Comparison of ENCODE assay signal across 8 cellular contexts in genomic region chr17:68237369-68238172, GRCh38. TPM values are rescaled to one million over a fixed set of nuclear protein-coding genes. Genes with fewer than 3 reads are reported as not detected.
DNase-seq lines count a peak whose midpoint lies in the region; ATAC-seq, FAIRE-seq and TF ChIP-seq lines count a peak whose summit lies in the region.
"Not testable (repeated sequence)": the region's sequence is repeated elsewhere in the genome, so short reads cannot be mapped to it uniquely, and the experiment has no call there.

No MANE protein-coding gene starts in this region.

- peak overlapping the region; percentile 67 for H3K4me3 ChIP-seq in MM.1S (ENCODE audit: low read length)
- H3K4me3 ChIP-seq in GM12878: peak overlapping the region; percentile 61
- not testable (repeated sequence) for H3K4me3 ChIP-seq in lung

- POLR2A ChIA-PET in activated B cell treated with CpG ODN at 0.5 μM for 24 hours (lab: Charles Lee) (interaction anchor here (0.6 to 8.4 kb wide), 24 partner anchors 9 to 220 kb away, joined by 3 to 285 read pairs (median 7); partner anchors contain the start of genes AMZ2, ARSG and SLC16A6), GM12878 (lab: Charles Lee) (interaction anchor here (0.6 to 5.5 kb wide), 9 partner anchors 11 to 222 kb away, joined by 3 to 66 read pairs (median 6); partner anchors contain the start of genes AMZ2 and WIPI1)

- H3K4me3 Mint-ChIP-seq in activated B cell treated with CpG ODN at 0.5 μM for 24 hours: peak overlapping the region; percentile 79

- peak; percentile 70 for ATAC-seq in GM19397 (IDR thresholded peaks at IDR 0.05; ENCODE audit: unreplicated experiment)
- ATAC-seq in HG02970 (IDR thresholded peaks at IDR 0.05; ENCODE audit: low FRiP score, unreplicated experiment): peak; percentile 68
- peak; percentile 82 for ATAC-seq in activated B cell treated with CpG ODN at 0.5 μM for 24 hours (ENCODE audit: low read depth)
- ATAC-seq in GM12878: peak; percentile 83
- ATAC-seq in lung (ENCODE audit: insufficient read depth, low FRiP score): peak; percentile 62

- RAD21 ChIA-PET in GM12878 (lab: Charles Lee; ENCODE audit: unreplicated experiment): interaction anchor here (0.8 to 4.0 kb wide), 12 partner anchors 11 to 590 kb away, joined by 3 to 46 read pairs (median 8); partner anchors contain the start of genes AMZ2, SLC16A6 and WIPI1

- CTCF ChIA-PET in activated B cell treated with CpG ODN at 0.5 μM for 24 hours (lab: Charles Lee) (interaction anchor here (1.2 to 2.4 kb wide), 5 partner anchors 10 to 54 kb away, joined by 3 to 16 read pairs (median 10); partner anchors contain the start of genes AMZ2 and ARSG), GM12878 (lab: Yijun Ruan, JAX) (interaction anchor here (0.7 to 5.1 kb wide), 11 partner anchors 11 to 225 kb away, joined by 3 to 32 read pairs (median 5); partner anchors contain the start of gene AMZ2)

- H3K4me1 ChIP-seq in MM.1S (ENCODE audit: low read length): peaks cover 41% of the 10 kb centered on the region
- peaks cover 41% of the 10 kb centered on the region for H3K4me1 ChIP-seq in GM12878 (ENCODE audit: control insufficient read depth, insufficient read depth, low read length)
- H3K4me1 ChIP-seq in lung (ENCODE audit: control insufficient read depth in 2 of 2, insufficient read depth in 2 of 2, low read length in 2 of 2): not testable (repeated sequence)

- peak; percentile 95 for FAIRE-seq in GM12878 (lab: Jason Lieb, UNC)

- DNase-seq in MM.1S (peak; percentile 91), activated B cell treated with CpG ODN at 0.5 μM for 24 hours (peak; percentile 67), GM12878 (ENCODE audit: low read depth, low spot score) (peak; percentile 88), substantia nigra (lab: John Stamatoyannopoulos, UW) (peak in 4 of 49 donors; percentile 20 to 35 (median 29))
- not testable (repeated sequence) for DNase-seq in lung (ENCODE audit: low spot score)

- SMC1A ChIA-PET in GM12878 (lab: Charles Lee; ENCODE audit: uncharacterized antibody, unreplicated experiment): interaction anchor here (0.8 to 4.2 kb wide), 16 partner anchors 10 to 260 kb away, joined by 3 to 59 read pairs (median 6); partner anchors contain the start of genes AMZ2 and WIPI1

- H3K27me3 Mint-ChIP-seq in activated B cell treated with CpG ODN at 0.5 μM for 24 hours: not testable (repeated sequence)

- H3K79me2 ChIP-seq in MM.1S (ENCODE audit: low read length); GM12878 (ENCODE audit: control insufficient read depth, insufficient read depth, low read length): not testable (repeated sequence)

- H3K9me3 ChIP-seq in MM.1S (replicated peaks; ENCODE audit: insufficient read depth, low read length); GM12878 (replicated peaks; ENCODE audit: control insufficient read depth, insufficient read depth, low read length); lung (ENCODE audit: control insufficient read depth in 2 of 2, insufficient read depth in 1 of 2, low read length in 1 of 2): not testable (repeated sequence)

- not testable (repeated sequence) for H3K9me3 Mint-ChIP-seq in activated B cell treated with CpG ODN at 0.5 μM for 24 hours

- peak; percentile 86 to 94; a peak in 3 of 4 replicates for TF ChIP-seq EP300 in GM12878 (IDR thresholded peaks at IDR 0.05; ENCODE audit: borderline replicate concordance in 1 of 2, control insufficient read depth in 1 of 2, low read depth in 2 of 2, low read length in 2 of 2)

- H3K4me2 ChIP-seq in MM.1S (ENCODE audit: low read depth, low read length) (peak overlapping the region; percentile 94), GM12878 (ENCODE audit: control insufficient read depth, insufficient read depth) (peak overlapping the region; percentile 94)

- H3K27me3 ChIP-seq in MM.1S (replicated peaks; ENCODE audit: insufficient read depth, low read length); GM12878 (replicated peaks in 1 of 2; ENCODE audit: control insufficient read depth in 2 of 2, insufficient read depth in 2 of 2, low read length in 1 of 2); lung (ENCODE audit: control insufficient read depth, insufficient read depth): not testable (repeated sequence)

- H3K9ac ChIP-seq in MM.1S (ENCODE audit: low read length): peak overlapping the region; percentile 98
- peak overlapping the region; percentile 86 for H3K9ac ChIP-seq in GM12878 (ENCODE audit: control insufficient read depth, insufficient read depth, low read length)

- not testable (repeated sequence) for H2AFZ ChIP-seq in MM.1S (ENCODE audit: low read length)
- peak overlapping the region; percentile 51 for H2AFZ ChIP-seq in GM12878 (ENCODE audit: control insufficient read depth, low read depth, low read length)

- H3K9me2 ChIP-seq in MM.1S (replicated peaks; ENCODE audit: insufficient read depth, low read length): not testable (repeated sequence)

- intact Hi-C loops in activated B cell treated with CpG ODN at 0.5 μM for 24 hours (cut with micrococcal nuclease) (loop anchor here (1.0 to 2.0 kb wide), 8 partner anchors 10 to 219 kb away; partner anchors contain the start of genes KPNA2 and WIPI1), GM12878 (cut with micrococcal nuclease; ENCODE audit: unreplicated experiment) (loop anchor here (1.0 kb wide), 1 partner anchor 10 kb away; no protein-coding TSS in a partner anchor)

- not testable (repeated sequence) for H3K36me3 ChIP-seq in MM.1S (replicated peaks; ENCODE audit: insufficient read depth, low read length); GM12878 (ENCODE audit: control insufficient read depth in 2 of 2, insufficient read depth in 2 of 2, low read length in 1 of 2); lung (ENCODE audit: control insufficient read depth in 2 of 2, insufficient read depth in 2 of 2, low read length in 2 of 2)

- not testable (repeated sequence) for TF ChIP-seq CTCF in MM.1S (IDR thresholded peaks at IDR 0.05; ENCODE audit: low read length); activated B cell treated with CpG ODN at 0.5 μM for 24 hours (IDR thresholded peaks at IDR 0.05); GM12878 (IDR thresholded peaks at IDR 0.05 in 2 of 3, conservative IDR thresholded peaks at IDR 0.05 in 1 of 3; ENCODE audit: control insufficient read depth in 2 of 3, extremely low read depth in 1 of 3, insufficient read depth in 1 of 3, low read depth in 3 of 3, low read length in 3 of 3); lung (IDR thresholded peaks at IDR 0.05; ENCODE audit: control extremely low read depth, extremely low read depth)

- not testable (repeated sequence) for TF ChIP-seq RAD21 in GM12878 (IDR thresholded peaks at IDR 0.05; ENCODE audit: insufficient read depth, low read depth, low read length)

- peak; percentile 23 for TF ChIP-seq POLR2A in GM10847 (IDR thresholded peaks at IDR 0.05; ENCODE audit: extremely low read depth, insufficient read length)
- TF ChIP-seq POLR2A in GM12878 (IDR thresholded peaks at IDR 0.05; ENCODE audit: low read depth, low read length): peak; percentile 42; the same call in 1 of the 2 replicates

- H3K36me3 Mint-ChIP-seq in activated B cell treated with CpG ODN at 0.5 μM for 24 hours (ENCODE audit: low read depth): not testable (repeated sequence)

- H4K20me1 ChIP-seq in MM.1S (ENCODE audit: insufficient read depth, low read length); GM12878 (ENCODE audit: control insufficient read depth, insufficient read depth): not testable (repeated sequence)

- 0% methylated on average over 16 of the region's 16 CpGs for WGBS in GM12878 (ENCODE audit: insufficient coverage, insufficient replicate concordance, low lambda C conversion rate, missing lambda C conversion rate)
- WGBS in lung, 2 donors: 32 to 53% methylated on average over 16 of the region's 16 CpGs

- H3F3A ChIP-seq in MM.1S (ENCODE audit: insufficient read depth, low read length): peaks cover 45% of the 10 kb centered on the region

- H3K27ac Mint-ChIP-seq in activated B cell treated with CpG ODN at 0.5 μM for 24 hours: peak overlapping the region; percentile 99

- BruUV-seq in GM12878 (replicated peaks; lab: Mats Ljungman, UMichigan): TSS peak; percentile 79

- in situ Hi-C loops in GM12878 (cut with MboI): not testable (repeated sequence)

- H3K4me1 Mint-ChIP-seq in activated B cell treated with CpG ODN at 0.5 μM for 24 hours: peaks cover 79% of the 10 kb centered on the region

- H3K27ac ChIP-seq in MM.1S (ENCODE audit: low read length) (peak overlapping the region; percentile 100), GM12878 (ENCODE audit: control insufficient read depth, insufficient read depth) (peak overlapping the region; percentile 96), lung (ENCODE audit: low read depth in 1 of 2, low read length in 1 of 2) (peak overlapping the region in 1 of 2 donors; percentile 80), substantia nigra (ENCODE audit: low read depth, low read length, poor library complexity, severe bottlenecking) (peak overlapping the region; percentile 12)

RNA-seq across cellular contexts. Expression of gene AMZ2, which starts 10.3 kb away (rescaled TPM):
- 42.1 and 55.4 TPM in 2 replicates for total RNA-seq in activated B cell treated with CpG ODN at 0.5 μM for 24 hours
- total RNA-seq in GM12878 (2013; cell fraction: nucleolus; rRNA removed): 37.2 and 37.7 TPM in 2 replicates
- total RNA-seq in GM12878 (2014; rRNA removed): 85.7 and 95.9 TPM in 2 replicates
- 101 and 104 TPM in 2 replicates for total RNA-seq in GM12878 (2014; rRNA removed; fragmentation: Illumina TruSeq; extraction: Trizol)
- 80.4 and 87.7 TPM in 2 replicates for total RNA-seq in GM12878 (2021)
- polyA plus RNA-seq in GM12878 (2011; ENCODE audit: low read depth): 62.4 TPM
- 125 and 185 TPM in 2 replicates for polyA plus RNA-seq in GM12878 (2011; rRNA removed)
- 70.6 and 83.1 TPM in 2 replicates for polyA plus RNA-seq in GM12878 (2011; cell fraction: cytosol; rRNA removed)
- polyA plus RNA-seq in GM12878 (2011; cell fraction: nucleus; rRNA removed): 64.0 and 81.7 TPM in 2 replicates
- 65.3 and 84.1 TPM in 2 replicates for polyA plus RNA-seq in GM12878 (2012)
- 169 and 200 TPM in 2 replicates for polyA plus RNA-seq in GM12878 (2014; fragmentation: Illumina TruSeq; extraction: Trizol)
- polyA plus RNA-seq in GM12878 (2014; fragmentation: Nextera tagmentation; extraction: Ambion mirVana): 100 to 1,000 TPM; 127 to 135 TPM
- polyA plus RNA-seq in GM12878 (2014; rRNA removed): 67.4 and 79.1 TPM in 2 replicates
- polyA plus RNA-seq in GM12878 (2016; fragmentation: Nextera tagmentation; extraction: Ambion mirVana): 100 to 1,000 TPM; 182 to 189 TPM
- polyA minus RNA-seq in GM12878 (2011; rRNA and poly(A)+ RNA removed): 40.2 and 51.5 TPM in 2 replicates
- 12.5 and 15.9 TPM in 2 replicates for polyA minus RNA-seq in GM12878 (2011; cell fraction: cytosol; rRNA and poly(A)+ RNA removed)
- 20.1 and 27.3 TPM in 2 replicates for polyA minus RNA-seq in GM12878 (2011; cell fraction: nucleus; rRNA and poly(A)+ RNA removed)
- 10 to 100 TPM; 27.1 to 52.8 TPM for total RNA-seq in lung
- 10 to 100 TPM; 37.0 to 55.2 TPM for polyA plus RNA-seq in lung

RNA-seq across cellular contexts. Expression of gene SLC16A6, which starts 53.4 kb away (rescaled TPM):
- total RNA-seq in activated B cell treated with CpG ODN at 0.5 μM for 24 hours (10.2 and 11.0 TPM in 2 replicates), GM12878 (2014; rRNA removed) (7.5 TPM in 2 replicates), GM12878 (2014; rRNA removed; fragmentation: Illumina TruSeq; extraction: Trizol) (7.7 and 8.0 TPM in 2 replicates), GM12878 (2021) (7.6 and 8.1 TPM in 2 replicates), lung (1 to 10 TPM; 2.3 to 7.2 TPM)
- 2.8 and 3.9 TPM in 2 replicates for total RNA-seq in GM12878 (2013; cell fraction: nucleolus; rRNA removed)
- 3.0 TPM for polyA plus RNA-seq in GM12878 (2011; ENCODE audit: low read depth)
- polyA plus RNA-seq in GM12878 (2011; rRNA removed) (5.5 and 6.8 TPM in 2 replicates), GM12878 (2014; fragmentation: Illumina TruSeq; extraction: Trizol) (8.8 and 8.9 TPM in 2 replicates), GM12878 (2014; fragmentation: Nextera tagmentation; extraction: Ambion mirVana) (1 to 10 TPM; 2.4 to 2.9 TPM), GM12878 (2014; rRNA removed) (5.8 and 6.6 TPM in 2 replicates), GM12878 (2016; fragmentation: Nextera tagmentation; extraction: Ambion mirVana) (1 to 10 TPM; 4.1 to 5.3 TPM), lung (10 to 100 TPM in 1 of 2 donors, 1 to 10 TPM in 1; 2.0 to 10.9 TPM)
- polyA plus RNA-seq in GM12878 (2011; cell fraction: cytosol; rRNA removed): 4.1 and 4.7 TPM in 2 replicates
- polyA plus RNA-seq in GM12878 (2011; cell fraction: nucleus; rRNA removed): 3.5 and 4.5 TPM in 2 replicates
- 3.0 and 4.4 TPM in 2 replicates for polyA plus RNA-seq in GM12878 (2012)
- polyA minus RNA-seq in GM12878 (2011; rRNA and poly(A)+ RNA removed): 10.6 and 12.1 TPM in 2 replicates
- 3.9 and 5.3 TPM in 2 replicates for polyA minus RNA-seq in GM12878 (2011; cell fraction: cytosol; rRNA and poly(A)+ RNA removed)
- polyA minus RNA-seq in GM12878 (2011; cell fraction: nucleus; rRNA and poly(A)+ RNA removed): 1.7 and 3.3 TPM in 2 replicates

RNA-seq across cellular contexts. Expression of gene ARSG, which starts 53.7 kb away (rescaled TPM):
- total RNA-seq in activated B cell treated with CpG ODN at 0.5 μM for 24 hours (15.5 and 19.6 TPM in 2 replicates), GM12878 (2014; rRNA removed) (6.6 and 10.4 TPM in 2 replicates), GM12878 (2014; rRNA removed; fragmentation: Illumina TruSeq; extraction: Trizol) (9.2 and 9.8 TPM in 2 replicates), GM12878 (2021) (7.7 and 9.0 TPM in 2 replicates), lung (1 to 10 TPM; 2.2 to 9.3 TPM)
- total RNA-seq in GM12878 (2013; cell fraction: nucleolus; rRNA removed): 68.9 and 84.0 TPM in 2 replicates
- polyA plus RNA-seq in GM12878 (2011; ENCODE audit: low read depth): 7.1 TPM
- polyA plus RNA-seq in GM12878 (2011; rRNA removed) (7.5 and 9.3 TPM in 2 replicates), GM12878 (2014; fragmentation: Illumina TruSeq; extraction: Trizol) (13.5 and 16.6 TPM in 2 replicates), GM12878 (2014; fragmentation: Nextera tagmentation; extraction: Ambion mirVana) (1 to 10 TPM; 2.9 to 3.2 TPM), GM12878 (2014; rRNA removed) (6.8 and 7.4 TPM in 2 replicates), GM12878 (2016; fragmentation: Nextera tagmentation; extraction: Ambion mirVana) (1 to 10 TPM; 8.3 to 9.2 TPM), lung (1 to 10 TPM; 1.5 to 6.4 TPM)
- polyA plus RNA-seq in GM12878 (2011; cell fraction: cytosol; rRNA removed): 5.9 and 6.5 TPM in 2 replicates
- 13.2 and 15.0 TPM in 2 replicates for polyA plus RNA-seq in GM12878 (2011; cell fraction: nucleus; rRNA removed)
- 5.2 and 5.9 TPM in 2 replicates for polyA plus RNA-seq in GM12878 (2012)
- 12.7 and 14.7 TPM in 2 replicates for polyA minus RNA-seq in GM12878 (2011; rRNA and poly(A)+ RNA removed)
- 2.7 and 4.0 TPM in 2 replicates for polyA minus RNA-seq in GM12878 (2011; cell fraction: cytosol; rRNA and poly(A)+ RNA removed)
- polyA minus RNA-seq in GM12878 (2011; cell fraction: nucleus; rRNA and poly(A)+ RNA removed): 9.7 and 11.2 TPM in 2 replicates
